In genomic region chr11:10514713-10515112, GRCh38 we compare ENCODE assay signal across 1 cellular context.
TF ChIP-seq lines count a peak whose summit lies in the region.

No MANE protein-coding gene starts in this region.

TF ChIP-seq in SK-N-SH treated with all-trans-retinoic acid at 6 μM for 48 hours, 23 proteins besides CTCF, POLR2A, EP300 and RAD21 (continued from another document):
- TF ChIP-seq OSR1 (CRISPR knock-in tag; IDR thresholded peaks at IDR 0.05) = no peak
- no peak for TF ChIP-seq ZC3H10 (CRISPR knock-in tag; IDR thresholded peaks at IDR 0.05)
- no peak for TF ChIP-seq PATZ1 (CRISPR knock-in tag; IDR thresholded peaks at IDR 0.05; ENCODE audit: borderline replicate concordance)
- no peak for TF ChIP-seq ZNF8 (CRISPR knock-in tag; IDR thresholded peaks at IDR 0.05)
- TF ChIP-seq SNAI2 (CRISPR knock-in tag; IDR thresholded peaks at IDR 0.05) = no peak
- no peak for TF ChIP-seq CSRNP3 (CRISPR knock-in tag; IDR thresholded peaks at IDR 0.05)
- no peak for TF ChIP-seq POU6F1 (CRISPR knock-in tag; IDR thresholded peaks at IDR 0.05; ENCODE audit: borderline replicate concordance, low read depth)
- no peak for TF ChIP-seq ISL1 (CRISPR knock-in tag; IDR thresholded peaks at IDR 0.05)
- no peak for TF ChIP-seq ZNF70 (CRISPR knock-in tag; IDR thresholded peaks at IDR 0.05)
- TF ChIP-seq RARB (CRISPR knock-in tag; IDR thresholded peaks at IDR 0.05) = no peak
